Comparison of ENCODE assay signal across 23 cellular contexts in genomic region chr14:64581363-64581762, GRCh38. TPM values are rescaled to one million over a fixed set of nuclear protein-coding genes. Genes with fewer than 3 reads are reported as not detected.
"Had no signal": no experiment of that assay in that cellular context is flagged by ENCODE, and none has a peak within 500 bp of the region (broad histone marks: within the 10 kb centered on the region; RNA-seq: fewer than 3 reads in every experiment).

No MANE protein-coding gene starts in this region.

- H3K27me3 ChIP-seq: adrenal gland, heart left ventricle, ovary, spleen, testis, upper lobe of right lung had no signal

- H3K4me1 ChIP-seq: adrenal gland, heart left ventricle, left ventricle myocardium inferior, spleen, testis, upper lobe of right lung had no signal

- ATAC-seq: activated naive CD4-positive, alpha-beta T cell treated with anti-CD3 and anti-CD28 coated beads, Interleukin-2, amount 50 U/mL, for 72 hours; activated T-cell treated with anti-CD3 and anti-CD28 coated beads, Interleukin-2, amount 50 U/mL, for 72 hours; heart left ventricle; naive thymus-derived CD4-positive, alpha-beta T cell; sciatic nerve; SK-N-SH treated with all-trans-retinoic acid at 6 μM for 48 hours; stimulated activated memory B cell treated with anti-CD40 and anti-IgM and Interleukin-4, amounts not matched to agents 10 μg/mL and 1 μg/mL and 100 μg/mL, for 72 hours; upper lobe of right lung had no signal

- H3K4me3 ChIP-seq: adrenal gland, heart left ventricle, left ventricle myocardium inferior, ovary, spleen, testis, upper lobe of right lung had no signal

- H3K36me3 ChIP-seq: adrenal gland, heart left ventricle, left ventricle myocardium inferior, ovary, spleen, upper lobe of right lung, WERI-Rb-1 had no signal

- DNase-seq: activated CD4-positive, alpha-beta T cell treated with anti-CD3 and anti-CD28 coated beads for 1 hour; activated gamma-delta T cell; activated T-cell treated with anti-CD3 and anti-CD28 coated beads, Interleukin-2, amount 50 U/mL, for 72 hours; adrenal gland; dermis blood vessel endothelial cell; effector memory CD4-positive, alpha-beta T cell; foreskin melanocyte; heart left ventricle; left ventricle myocardium inferior; naive thymus-derived CD4-positive, alpha-beta T cell; ovary; spleen; stimulated activated CD4-positive, alpha-beta T cell treated with anti-CD3 and anti-CD28 coated beads, Interleukin-4, amount 100 ng/mL, for 4 hours; T-helper 1 cell; T1000; testis; upper lobe of right lung; WERI-Rb-1 had no signal

- H3K27ac ChIP-seq: adrenal gland, epithelial cell of prostate, heart left ventricle, left ventricle myocardium inferior, ovary, spleen, testis, upper lobe of right lung, WERI-Rb-1 had no signal

- H3K9me3 ChIP-seq: adrenal gland, heart left ventricle, left ventricle myocardium inferior, ovary, spleen, testis, upper lobe of right lung had no signal

RNA-seq across cellular contexts. Expression of gene PPP1R36, which starts 31.6 kb away (rescaled TPM):
- total RNA-seq: activated naive CD4-positive, alpha-beta T cell treated with anti-CD3 and anti-CD28 coated beads, Interleukin-2, amount 50 U/mL, for 72 hours had no signal
